Comparison of ENCODE assay signal across 16 cellular contexts in the genomic region with DNA sequence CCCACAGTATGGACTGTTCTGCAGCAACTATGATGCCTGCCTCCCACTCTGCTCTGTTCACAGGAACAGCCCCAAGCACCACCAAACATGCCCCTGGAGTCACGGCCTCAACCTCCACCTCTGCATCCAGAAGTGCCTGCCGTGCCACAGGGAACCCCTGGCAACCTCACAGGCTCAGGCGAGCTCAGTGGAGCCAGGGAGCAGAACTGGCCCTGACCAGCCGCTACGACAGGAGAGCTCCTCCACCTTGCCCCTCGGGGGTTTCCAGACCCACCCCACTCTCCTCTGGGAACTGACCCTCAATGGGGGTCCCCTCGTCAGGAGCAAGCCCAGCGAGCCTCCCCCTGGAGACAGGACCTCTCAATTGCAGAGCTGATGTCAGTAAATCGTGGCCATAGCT. TPM values are rescaled to one million over a fixed set of nuclear protein-coding genes. Genes with fewer than 3 reads are reported as not detected.
"Had no signal": no experiment of that assay in that cellular context is flagged by ENCODE, and none has a peak within 500 bp of the region (broad histone marks: within the 10 kb centered on the region; RNA-seq: fewer than 3 reads in every experiment).

No MANE protein-coding gene starts in this region.

- DNase-seq: activated gamma-delta T cell treated with Interleukin-2 at 50 U/mL for 16 hours, amniotic stem cell, cerebellar nuclear complex, cortex of kidney, endodermal cell, sigmoid colon, stomach had no signal

- ATAC-seq: gastroesophageal sphincter; natural killer cell treated with Interleukin-12 subunit alpha and Interleukin-12 subunit beta and Interleukin-15 and Interleukin-18, amount 100 ng/mL, for 72 hours had no signal

- H3K27ac Mint-ChIP-seq: activated T-helper 1 cell treated with anti-CD3 and anti-CD28 coated beads, Interleukin-12 subunit alpha, Interleukin-12 subunit beta, Interleukin-2, Interleukin-4 antibody, amounts not matched to agents 30 ng/mL and 10 ng/mL and 1 ng/mL, durations not matched to agents 14 hours and 24 hours and 36 hours; endodermal cell; natural killer cell treated with Interleukin-12 subunit alpha and Interleukin-12 subunit beta and Interleukin-15 and Interleukin-18, amount 100 ng/mL, for 72 hours had no signal

- H3K4me3 Mint-ChIP-seq: activated naive CD8-positive, alpha-beta T cell; activated T-helper 1 cell treated with anti-CD3 and anti-CD28 coated beads, Interleukin-12 subunit alpha, Interleukin-12 subunit beta, Interleukin-2, Interleukin-4 antibody, amounts not matched to agents 30 ng/mL and 10 ng/mL and 1 ng/mL, durations not matched to agents 14 hours and 24 hours and 36 hours; endodermal cell; natural killer cell treated with Interleukin-12 subunit alpha and Interleukin-12 subunit beta and Interleukin-15 and Interleukin-18, amount 100 ng/mL, for 72 hours; T-helper 1 cell treated with Interleukin-12 subunit alpha and Interleukin-12 subunit beta and Interleukin-4 antibody, amounts not matched to agents 30 μg/mL and 1 μg/mL, for 36 hours had no signal

- H3K9me3 Mint-ChIP-seq: activated T-helper 1 cell treated with anti-CD3 and anti-CD28 coated beads, Interleukin-12 subunit alpha, Interleukin-12 subunit beta, Interleukin-2, Interleukin-4 antibody, amounts not matched to agents 30 ng/mL and 10 ng/mL and 1 ng/mL, durations not matched to agents 14 hours and 24 hours and 36 hours; endodermal cell; natural killer cell treated with Interleukin-12 subunit alpha and Interleukin-12 subunit beta and Interleukin-15 and Interleukin-18, amount 100 ng/mL, for 72 hours; T-helper 1 cell treated with Interleukin-12 subunit alpha and Interleukin-12 subunit beta and Interleukin-4 antibody, amounts not matched to agents 30 μg/mL and 1 μg/mL, for 36 hours had no signal

- FAIRE-seq: islet of Langerhans had no signal

- H3K27me3 Mint-ChIP-seq: activated naive CD8-positive, alpha-beta T cell; natural killer cell treated with Interleukin-12 subunit alpha and Interleukin-12 subunit beta and Interleukin-15 and Interleukin-18, amount 100 ng/mL, for 72 hours had no signal

RNA-seq across cellular contexts. Expression of a gene that starts 13.0 kb away (rescaled TPM):
- total RNA-seq: activated T-helper 1 cell treated with anti-CD3 and anti-CD28 coated beads, Interleukin-12 subunit alpha, Interleukin-12 subunit beta, Interleukin-2, Interleukin-4 antibody, amounts not matched to agents 30 ng/mL and 10 ng/mL and 1 ng/mL, durations not matched to agents 14 hours and 24 hours and 36 hours; bronchial epithelial cell; endodermal cell; gastroesophageal sphincter; natural killer cell treated with Interleukin-12 subunit alpha and Interleukin-12 subunit beta and Interleukin-15 and Interleukin-18, amount 100 ng/mL, for 72 hours; SK-MEL-5; smooth muscle cell had no signal
